Comparison of ENCODE assay signal across 16 cellular contexts in genomic region chr6:105850636-105851035, GRCh38.
A peak's percentile ranks its signal among the peaks of the same experiment; 100 is the strongest.
DNase-seq lines count a peak whose midpoint lies in the region; ATAC-seq and TF ChIP-seq lines count a peak whose summit lies in the region.
"Had no signal": no experiment of that assay in that cellular context is flagged by ENCODE, and none has a peak within 500 bp of the region (broad histone marks: within the 10 kb centered on the region; RNA-seq: fewer than 3 reads in every experiment).

No MANE protein-coding gene starts in this region.

- H3K4me2 ChIP-seq in SK-N-SH, result 0 out of 2 replicates have a peak overlapping the region, but pooled peaks have one; percentile 37
- H3K4me2 ChIP-seq: PC-9 had no signal

- H3K9me3 ChIP-seq in left ventricle myocardium inferior (replicated peaks) (no peaks in the 10 kb centered on the region), heart left ventricle (no peaks in the 10 kb centered on the region), SK-N-SH (no peaks in the 10 kb centered on the region), left lung (no peaks in the 10 kb centered on the region), vagina (no peaks in the 10 kb centered on the region)

- CTCF ChIA-PET in SK-N-SH (lab: Yijun Ruan, JAX), result no interaction called here

- peak overlapping the region; percentile 16 for H3K27ac ChIP-seq in left ventricle myocardium inferior (replicated peaks)
- peak overlapping the region in 2 of 12 donors; percentile 3 to 59 for H3K27ac ChIP-seq in heart left ventricle
- peak overlapping the region; percentile 21 to 34; a peak in 3 of 4 replicates for H3K27ac ChIP-seq in SK-N-SH (ENCODE audit: low read depth in 2 of 2, low read length in 1 of 2)
- no peak overlapping the region for H3K27ac ChIP-seq in left lung
- H3K27ac ChIP-seq in vagina, result peak overlapping the region; percentile 57
- H3K27ac ChIP-seq: C4-2B, PC-9 had no signal

- TF ChIP-seq CTCF in left ventricle myocardium inferior (IDR thresholded peaks at IDR 0.05; ENCODE audit: borderline replicate concordance) (no peak), heart left ventricle (IDR thresholded peaks at IDR 0.05) (no peak), SK-N-SH (IDR thresholded peaks at IDR 0.05) (no peak), left lung (IDR thresholded peaks at IDR 0.05) (no peak), vagina (IDR thresholded peaks at IDR 0.05) (no peak)

- peaks cover 4% of the 10 kb centered on the region for H3K27me3 Mint-ChIP-seq in activated T-helper 2 cell treated with anti-CD3 and anti-CD28 coated beads, Interferon-gamma antibody, Interleukin-2, Interleukin-4, amounts not matched to agents 10 μg/mL and 5 μg/mL and 100 μg/mL, durations not matched to agents 14 hours and 24 hours and 36 hours (ENCODE audit: low read depth)
- H3K27me3 Mint-ChIP-seq: IgD-negative memory B cell had no signal

- no peaks in the 10 kb centered on the region for H3K4me1 Mint-ChIP-seq in activated T-helper 2 cell treated with anti-CD3 and anti-CD28 coated beads, Interferon-gamma antibody, Interleukin-2, Interleukin-4, amounts not matched to agents 10 μg/mL and 5 μg/mL and 100 μg/mL, durations not matched to agents 14 hours and 24 hours and 36 hours (ENCODE audit: low read depth)
- H3K4me1 Mint-ChIP-seq: CD8-positive, alpha-beta memory T cell; IgD-negative memory B cell had no signal

- TF ChIP-seq RAD21 in SK-N-SH (IDR thresholded peaks at IDR 0.05; ENCODE audit: low read length), result no peak

- H3K36me3 Mint-ChIP-seq in activated T-helper 2 cell treated with anti-CD3 and anti-CD28 coated beads, Interferon-gamma antibody, Interleukin-2, Interleukin-4, amounts not matched to agents 10 μg/mL and 5 μg/mL and 100 μg/mL, durations not matched to agents 14 hours and 24 hours and 36 hours (ENCODE audit: low read depth), result no peaks in the 10 kb centered on the region
- H3K36me3 Mint-ChIP-seq: CD8-positive, alpha-beta memory T cell; IgD-negative memory B cell had no signal

- H4K20me1 ChIP-seq in SK-N-SH (ENCODE audit: insufficient read depth), result no peaks in the 10 kb centered on the region

- no peaks in the 10 kb centered on the region for H3K9me3 Mint-ChIP-seq in activated T-helper 2 cell treated with anti-CD3 and anti-CD28 coated beads, Interferon-gamma antibody, Interleukin-2, Interleukin-4, amounts not matched to agents 10 μg/mL and 5 μg/mL and 100 μg/mL, durations not matched to agents 14 hours and 24 hours and 36 hours
- H3K9me3 Mint-ChIP-seq: CD8-positive, alpha-beta memory T cell; IgD-negative memory B cell had no signal

- no peak for TF ChIP-seq EP300 in SK-N-SH (IDR thresholded peaks at IDR 0.05; ENCODE audit: borderline replicate concordance in 1 of 2, low read depth in 1 of 2, low read length in 1 of 2)

- no peak for TF ChIP-seq POLR2A in heart left ventricle (IDR thresholded peaks at IDR 0.05)
- TF ChIP-seq POLR2A in vagina (IDR thresholded peaks at IDR 0.05), result no peak

- no peak overlapping the region for H3K4me3 Mint-ChIP-seq in activated T-helper 2 cell treated with anti-CD3 and anti-CD28 coated beads, Interferon-gamma antibody, Interleukin-2, Interleukin-4, amounts not matched to agents 10 μg/mL and 5 μg/mL and 100 μg/mL, durations not matched to agents 14 hours and 24 hours and 36 hours (ENCODE audit: low read depth)
- H3K4me3 Mint-ChIP-seq: CD8-positive, alpha-beta memory T cell; IgD-negative memory B cell had no signal

- H3K9me2 ChIP-seq in SK-N-SH, result no peaks in the 10 kb centered on the region

- no peaks in the 10 kb centered on the region for H3K4me1 ChIP-seq in left ventricle myocardium inferior
- peaks cover 0 to 14% (median 0%) of the 10 kb centered on the region in 12 donors for H3K4me1 ChIP-seq in heart left ventricle
- peaks cover 2 to 15% of the 10 kb centered on the region in 2 experiments; a peak in 2 of 4 replicates for H3K4me1 ChIP-seq in SK-N-SH (ENCODE audit: control insufficient read depth in 1 of 2, insufficient read depth in 2 of 2, low read depth in 1 of 2, low read length in 1 of 2)
- H3K4me1 ChIP-seq in left lung, result no peaks in the 10 kb centered on the region
- H3K4me1 ChIP-seq in vagina, result peaks cover 19% of the 10 kb centered on the region

- H3K4me3 ChIP-seq in left ventricle myocardium inferior (no peak overlapping the region), heart left ventricle (no peak overlapping the region), SK-N-SH (ENCODE audit: low read depth in 2 of 2, low read length in 1 of 2) (no peak overlapping the region), left lung (no peak overlapping the region), vagina (no peak overlapping the region)
- H3K4me3 ChIP-seq: PC-9 had no signal

- H3K27ac Mint-ChIP-seq in activated T-helper 2 cell treated with anti-CD3 and anti-CD28 coated beads, Interferon-gamma antibody, Interleukin-2, Interleukin-4, amounts not matched to agents 10 μg/mL and 5 μg/mL and 100 μg/mL, durations not matched to agents 14 hours and 24 hours and 36 hours, result no peak overlapping the region
- H3K27ac Mint-ChIP-seq: IgD-negative memory B cell had no signal

- POLR2A ChIA-PET in SK-N-SH (lab: Yijun Ruan, JAX), result no interaction called here

- no peak for DNase-seq in left ventricle myocardium inferior
- DNase-seq in heart left ventricle, result no peak
- no peak for DNase-seq in SK-N-SH
- DNase-seq in left lung, result no peak
- DNase-seq in vagina (ENCODE audit: extremely low spot score in 2 of 2), result no peak
- DNase-seq in activated T-helper 2 cell treated with anti-CD3 and anti-CD28 coated beads, Interferon-gamma antibody, Interleukin-2, Interleukin-4, amounts not matched to agents 10 μg/mL and 5 μg/mL and 100 μg/mL, durations not matched to agents 14 hours and 24 hours and 36 hours (ENCODE audit: low spot score), result no peak
- DNase-seq in NCI-H187 treated with DMSO at 0.1 percent for 48 hours (lab: John Stamatoyannopoulos, UW), result no peak
- no peak for DNase-seq in effector CD8-positive, alpha-beta T cell (lab: John Stamatoyannopoulos, UW)
- DNase-seq: CD8-positive, alpha-beta memory T cell; MV-4-11; NCI-H1694; NCI-H2081 treated with DMSO at 0.1 percent for 48 hours; PC-9 had no signal

- H3K27me3 ChIP-seq in left ventricle myocardium inferior (ENCODE audit: low read depth) (no peaks in the 10 kb centered on the region), heart left ventricle (no peaks in the 10 kb centered on the region), SK-N-SH (ENCODE audit: insufficient read depth) (no peaks in the 10 kb centered on the region), left lung (no peaks in the 10 kb centered on the region), vagina (no peaks in the 10 kb centered on the region)

- no peaks in the 10 kb centered on the region for H3K79me2 ChIP-seq in SK-N-SH (ENCODE audit: insufficient read depth)

- no peak overlapping the region for H3K9ac ChIP-seq in SK-N-SH

- WGBS in heart left ventricle, 4 donors, result 70 to 75% (median 73%) methylated on average over 6 of the region's 6 CpGs
- 85% methylated on average over 6 of the region's 6 CpGs for WGBS in SK-N-SH (ENCODE audit: low lambda C conversion rate)

- intact Hi-C loops in left ventricle myocardium inferior (cut with micrococcal nuclease) (no loop called here), heart left ventricle (cut with DNase I) (no loop called here), left lung (cut with DNase I) (no loop called here), vagina (cut with DNase I) (no loop called here)
- intact Hi-C loops in activated T-helper 2 cell treated with anti-CD3 and anti-CD28 coated beads, Interferon-gamma antibody, Interleukin-2, Interleukin-4, amounts not matched to agents 10 μg/mL and 5 μg/mL and 100 μg/mL, durations not matched to agents 14 hours and 24 hours and 36 hours (cut with micrococcal nuclease), result no loop called here

- peak overlapping the region; percentile 79 for H2AFZ ChIP-seq in SK-N-SH (ENCODE audit: low read depth)
- H2AFZ ChIP-seq: PC-9 had no signal

- no peaks in the 10 kb centered on the region for H3F3A ChIP-seq in SK-N-SH (replicated peaks; ENCODE audit: insufficient read depth)

- H3K36me3 ChIP-seq in left ventricle myocardium inferior, result no peaks in the 10 kb centered on the region
- no peaks in the 10 kb centered on the region for H3K36me3 ChIP-seq in heart left ventricle
- no peaks in the 10 kb centered on the region for H3K36me3 ChIP-seq in SK-N-SH (replicated peaks in 1 of 2; ENCODE audit: control insufficient read depth in 1 of 2, insufficient read depth in 2 of 2, low read length in 1 of 2)
- H3K36me3 ChIP-seq in left lung, result no peaks in the 10 kb centered on the region
- H3K36me3 ChIP-seq in vagina, result no peaks in the 10 kb centered on the region

- ATAC-seq in heart left ventricle (no peak), left lung (peak; percentile 29)
- ATAC-seq: HCT116 had no signal

TF ChIP-seq in SK-N-SH, 30 proteins besides CTCF, POLR2A, EP300 and RAD21 (continues in another document):
- TF ChIP-seq NFIC (IDR thresholded peaks at IDR 0.05; ENCODE audit: borderline replicate concordance) (no peak), REST (IDR thresholded peaks at IDR 0.05; ENCODE audit: low read depth, low read length) (no peak), RXRA (IDR thresholded peaks at IDR 0.05; ENCODE audit: borderline replicate concordance, low read depth) (no peak)

Comparison
In these comparisons a context has a peak if more than half of its experiments do, and no peak if none do; other contexts are left out.
1. H3K27ac ChIP-seq: peak in left ventricle myocardium inferior (single experiment), SK-N-SH (2 of 2) and vagina (single experiment); none in left lung (0 of 2).